Comparison of ENCODE assay signal across 30 cellular contexts in the genomic region with DNA sequence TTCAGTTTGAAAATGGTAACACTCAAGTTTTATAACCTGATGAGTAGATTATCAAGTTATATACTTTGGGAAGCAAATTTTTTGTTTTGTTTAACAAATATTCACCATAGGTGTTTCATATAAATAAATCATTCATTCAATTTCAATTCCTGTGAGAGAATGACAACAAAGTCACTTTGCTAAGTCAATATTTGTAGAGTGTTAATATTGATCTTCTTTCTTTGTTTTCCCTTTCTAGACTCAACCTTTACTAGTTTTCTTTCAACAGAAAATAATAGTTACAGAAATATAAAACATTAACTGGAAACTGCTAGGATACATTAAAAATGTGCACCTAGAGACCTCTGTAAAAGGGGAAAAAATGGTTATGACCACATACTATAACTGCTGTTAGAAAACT.
"Had no signal": no experiment of that assay in that cellular context is flagged by ENCODE, and none has a peak within 500 bp of the region (broad histone marks: within the 10 kb centered on the region; RNA-seq: fewer than 3 reads in every experiment).

No MANE protein-coding gene starts in this region.

- DNase-seq: activated CD4-positive, alpha-beta memory T cell treated with anti-CD3 and anti-CD28 coated beads, Interleukin-2, amount 10 ng/mL, durations not matched to agents 7 days and 5 days; activated CD4-positive, alpha-beta T cell treated with anti-CD3 and anti-CD28 coated beads for 1 hour; activated CD4-positive, alpha-beta T cell treated with anti-CD3 and anti-CD28 coated beads for 4 hours; activated CD4-positive, alpha-beta T cell treated with anti-CD3 and anti-CD28 coated beads, Interleukin-2, amount 10 ng/mL, durations not matched to agents 7 days and 5 days; activated CD4-positive, alpha-beta T cell treated with anti-CD3 and anti-CD28 coated beads, Interleukin-2, amount 50 U/mL, for 4 hours; activated CD8-positive, alpha-beta memory T cell treated with anti-CD3 and anti-CD28 coated beads, Interleukin-2, amount 50 U/mL, for 48 hours; activated gamma-delta T cell; activated naive CD4-positive, alpha-beta T cell; activated naive CD4-positive, alpha-beta T cell treated with anti-CD3 and anti-CD28 coated beads, Interleukin-2, amount 10 ng/mL, durations not matched to agents 7 days and 5 days; activated naive CD8-positive, alpha-beta T cell treated with anti-CD3 and anti-CD28 coated beads, Interleukin-2, amount 10 ng/mL, durations not matched to agents 7 days and 5 days; activated T-cell treated with anti-CD3 and anti-CD28 coated beads for 4 hours; activated T-cell treated with anti-CD3 and anti-CD28 coated beads, Interleukin-2, amount 50 U/mL, for 24 hours; activated T-cell treated with anti-CD3 and anti-CD28 coated beads, Interleukin-2, amount 50 U/mL, for 72 hours; central memory CD4-positive, alpha-beta T cell; cerebellar nuclear complex; colonic mucosa; effector CD8-positive, alpha-beta T cell; esophagus squamous epithelium; foreskin melanocyte; head of caudate nucleus; T-helper 2 cell had no signal

- FAIRE-seq: endometrium, endothelial cell of umbilical vein had no signal

- H3K9me3 ChIP-seq: ascending aorta, breast epithelium, colonic mucosa, esophagus squamous epithelium had no signal

- H3K27ac ChIP-seq: ascending aorta, breast epithelium, cardiac muscle cell, colonic mucosa, epithelial cell of prostate, esophagus squamous epithelium, VCaP had no signal

- H3K27me3 ChIP-seq: ascending aorta, breast epithelium, cardiac muscle cell, colonic mucosa, esophagus squamous epithelium had no signal

- H3K4me3 ChIP-seq: ascending aorta, breast epithelium, cardiac muscle cell, colonic mucosa, esophagus squamous epithelium had no signal

- H3K36me3 ChIP-seq: breast epithelium, colonic mucosa had no signal

- ATAC-seq: activated naive CD4-positive, alpha-beta T cell treated with anti-CD3 and anti-CD28 coated beads, Interleukin-2, amount 50 U/mL, for 72 hours; activated T-cell treated with anti-CD3 and anti-CD28 coated beads, Interleukin-2, amount 50 U/mL, for 72 hours; WTC11 had no signal

- H3K4me1 ChIP-seq: ascending aorta, breast epithelium, colonic mucosa, esophagus squamous epithelium had no signal
